In the genomic region with DNA sequence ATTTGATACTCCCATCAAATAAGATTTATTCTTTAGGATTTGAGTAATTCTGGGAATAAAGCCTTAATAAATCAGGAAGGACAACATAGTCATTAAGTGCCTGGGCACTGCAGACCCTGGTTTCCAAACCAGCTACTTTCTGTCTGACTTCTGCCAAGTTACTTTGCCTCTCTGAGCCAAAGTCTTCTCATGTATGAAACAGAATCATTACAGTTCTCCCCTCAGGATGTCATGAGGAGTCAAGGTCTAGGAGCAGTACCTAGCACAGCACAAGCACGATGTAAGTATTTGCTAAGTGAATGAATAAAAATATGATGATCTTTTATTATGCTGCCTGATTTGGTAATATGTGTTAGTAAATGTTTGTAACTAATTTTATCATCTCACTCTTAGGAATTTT, we compare ENCODE assay signal across 30 cellular contexts. TPM values are rescaled to one million over a fixed set of nuclear protein-coding genes. Genes with fewer than 3 reads are reported as not detected.
"Had no signal": no experiment of that assay in that cellular context is flagged by ENCODE, and none has a peak within 500 bp of the region (broad histone marks: within the 10 kb centered on the region; RNA-seq: fewer than 3 reads in every experiment).

No MANE protein-coding gene starts in this region.

- H3K9me3 Mint-ChIP-seq: dendritic cell treated with granulocyte-macrophage colony-stimulating factor and Interleukin-4, amounts not matched to agents 40 ng/mL and 50 ng/mL, for 4 days; effector memory CD8-positive, alpha-beta T cell; endodermal cell; mesothelial cell of epicardium; naive B cell; naive thymus-derived CD8-positive, alpha-beta T cell had no signal

- H3K4me3 ChIP-seq: colonic mucosa, esophagus squamous epithelium, gastrocnemius medialis, heart right ventricle, left lung, lower lobe of right lung, mucosa of descending colon had no signal

- H3K36me3 ChIP-seq: colonic mucosa, esophagus squamous epithelium, gastrocnemius medialis, heart right ventricle, left lung, lower lobe of right lung had no signal

- H3K27ac Mint-ChIP-seq: dendritic cell treated with granulocyte-macrophage colony-stimulating factor and Interleukin-4, amounts not matched to agents 40 ng/mL and 50 ng/mL, for 4 days; effector memory CD8-positive, alpha-beta T cell; endodermal cell; mesothelial cell of epicardium; naive B cell; naive thymus-derived CD8-positive, alpha-beta T cell had no signal

- FAIRE-seq: endometrium, islet of Langerhans had no signal

- H3K27me3 Mint-ChIP-seq: naive B cell had no signal

- H3K9me3 ChIP-seq: colonic mucosa, esophagus squamous epithelium, gastrocnemius medialis, heart right ventricle, left lung, lower lobe of right lung, mucosa of descending colon had no signal

- DNase-seq: colonic mucosa; cortex of kidney; effector CD8-positive, alpha-beta T cell; effector memory CD8-positive, alpha-beta T cell; endodermal cell; erythroblast; esophagus squamous epithelium; foreskin fibroblast; foreskin melanocyte; gastrocnemius medialis; glutamatergic neuron; head of caudate nucleus; heart right ventricle; hippocampal formation; left cardiac atrium; left lung; left ventricle myocardium superior; lower lobe of right lung; mesenchymal stem cell; mucosa of descending colon; naive B cell; naive thymus-derived CD8-positive, alpha-beta T cell had no signal

- H3K36me3 Mint-ChIP-seq: mesothelial cell of epicardium; naive B cell; naive thymus-derived CD8-positive, alpha-beta T cell had no signal

- ATAC-seq: effector memory CD8-positive, alpha-beta T cell; esophagus mucosa; gastrocnemius medialis; heart right ventricle; left cardiac atrium; left lung; left ventricle myocardium superior; lower lobe of right lung; mucosa of descending colon; naive thymus-derived CD8-positive, alpha-beta T cell had no signal

- H3K27me3 ChIP-seq: colonic mucosa, gastrocnemius medialis, left lung had no signal

- H3K4me3 Mint-ChIP-seq: dendritic cell treated with granulocyte-macrophage colony-stimulating factor and Interleukin-4, amounts not matched to agents 40 ng/mL and 50 ng/mL, for 4 days; effector memory CD8-positive, alpha-beta T cell; endodermal cell; mesothelial cell of epicardium; naive B cell; naive thymus-derived CD8-positive, alpha-beta T cell had no signal

- H3K4me1 ChIP-seq: colonic mucosa, esophagus squamous epithelium, gastrocnemius medialis, heart right ventricle, left lung, lower lobe of right lung had no signal

- H3K4me1 Mint-ChIP-seq: endodermal cell, mesothelial cell of epicardium had no signal

- H3K27ac ChIP-seq: colonic mucosa, epithelial cell of prostate, esophagus squamous epithelium, gastrocnemius medialis, heart right ventricle, left lung, lower lobe of right lung had no signal

RNA-seq across cellular contexts. Expression of a gene that starts 40.6 kb away (rescaled TPM):
- total RNA-seq: kidney epithelial cell; mesothelial cell of epicardium; myocyte; naive thymus-derived CD8-positive, alpha-beta T cell had no signal
- polyA plus RNA-seq: naive thymus-derived CD8-positive, alpha-beta T cell had no signal
